In genomic region chr7:108592633-108593277, GRCh38 we compare ENCODE assay signal across 9 cellular contexts. TPM values are rescaled to one million over a fixed set of nuclear protein-coding genes. Genes with fewer than 3 reads are reported as not detected.
DNase-seq lines count a peak whose midpoint lies in the region; ATAC-seq, FAIRE-seq and TF ChIP-seq lines count a peak whose summit lies in the region.
"Had no signal": no experiment of that assay in that cellular context is flagged by ENCODE, and none has a peak within 500 bp of the region (broad histone marks: within the 10 kb centered on the region; RNA-seq: fewer than 3 reads in every experiment).

No MANE protein-coding gene starts in this region.

- no peak overlapping the region for H3K4ac ChIP-seq in H9 (ENCODE audit: low read depth, low read length)

- no peak for FAIRE-seq in bronchial epithelial cell (lab: Jason Lieb, UNC)

- H2BK15ac ChIP-seq in H9 (ENCODE audit: low read depth, low read length): no peak overlapping the region

- H2AK5ac ChIP-seq in H9 (ENCODE audit: insufficient read length, low read length): no peak overlapping the region

- intact Hi-C loops in CD8-positive, alpha-beta T cell (cut with DNase I, micrococcal nuclease): no loop called here
- intact Hi-C loops in uterus (cut with DNase I; ENCODE audit: low total_unique reads): no loop called here

- no peak overlapping the region for H3K27ac Mint-ChIP-seq in H9
- H3K27ac Mint-ChIP-seq in CD8-positive, alpha-beta T cell: no peak overlapping the region
- H3K27ac Mint-ChIP-seq: activated CD4-positive, alpha-beta T cell treated with anti-CD3 and anti-CD28 coated beads for 36 hours had no signal

- H3K9me3 ChIP-seq in H9 (ENCODE audit: control insufficient read depth, low read depth, low read length): no peaks in the 10 kb centered on the region
- H3K9me3 ChIP-seq in CD8-positive, alpha-beta T cell (ENCODE audit: low read length): no peaks in the 10 kb centered on the region
- no peaks in the 10 kb centered on the region for H3K9me3 ChIP-seq in uterus

- H3K36me3 ChIP-seq in bronchial epithelial cell (ENCODE audit: control insufficient read depth, insufficient read depth, low read length) (no peaks in the 10 kb centered on the region), uterus (no peaks in the 10 kb centered on the region)
- H3K36me3 ChIP-seq in CD8-positive, alpha-beta T cell (ENCODE audit: insufficient read depth, low read length): no peaks in the 10 kb centered on the region

- H3K27me3 ChIP-seq in H9 (ENCODE audit: insufficient read depth, low read length) (no peaks in the 10 kb centered on the region), bronchial epithelial cell (ENCODE audit: control insufficient read depth, insufficient read depth, low read length) (no peaks in the 10 kb centered on the region), uterus (no peaks in the 10 kb centered on the region)
- H3K27me3 ChIP-seq in CD8-positive, alpha-beta T cell (ENCODE audit: insufficient read depth, low read length): no peaks in the 10 kb centered on the region

- CTCF ChIA-PET in CD8-positive, alpha-beta T cell (lab: Charles Lee): interaction anchor here (1.4 kb wide), 1 partner anchor 21 kb away, joined by 3 read pairs; no protein-coding TSS in a partner anchor

- no CpG with 5 or more reads among the region's 4 CpGs for WGBS in H9 (ENCODE audit: extremely low coverage, insufficient read length, low lambda C conversion rate)

- H4K91ac ChIP-seq in H9 (ENCODE audit: insufficient read length, low read depth, low read length): no peak overlapping the region

- H2AFZ ChIP-seq in H9 (ENCODE audit: low read length): no peak overlapping the region

- no peak overlapping the region for H3K18ac ChIP-seq in H9 (ENCODE audit: insufficient read length, low read depth, low read length)

- no peaks in the 10 kb centered on the region for H4K20me1 ChIP-seq in H9 (ENCODE audit: control insufficient read depth, insufficient read depth, insufficient read length)

- H3K36me3 Mint-ChIP-seq in H9 (ENCODE audit: insufficient read depth in 1 of 3, low read depth in 3 of 3): no peaks in the 10 kb centered on the region
- no peaks in the 10 kb centered on the region for H3K36me3 Mint-ChIP-seq in CD8-positive, alpha-beta T cell

- no peaks in the 10 kb centered on the region for H3K23me2 ChIP-seq in H9 (ENCODE audit: insufficient read length, low read depth, low read length, poor library complexity, severe bottlenecking)

- peaks cover 15 to 20% of the 10 kb centered on the region in 2 experiments for H3K4me1 Mint-ChIP-seq in H9
- H3K4me1 Mint-ChIP-seq in CD8-positive, alpha-beta T cell (ENCODE audit: low read depth): no peaks in the 10 kb centered on the region
- H3K4me1 Mint-ChIP-seq: activated CD4-positive, alpha-beta T cell treated with anti-CD3 and anti-CD28 coated beads for 36 hours had no signal

- no peak overlapping the region for H3K4me2 ChIP-seq in H9 (ENCODE audit: insufficient read depth, insufficient read length, low read length)

- H3K27me3 Mint-ChIP-seq in H9 (ENCODE audit: low read depth): peaks cover 2% of the 10 kb centered on the region; the same call in 1 of the 2 replicates
- H3K27me3 Mint-ChIP-seq in CD8-positive, alpha-beta T cell (ENCODE audit: low read depth): peaks cover 8% of the 10 kb centered on the region
- H3K27me3 Mint-ChIP-seq: activated CD4-positive, alpha-beta T cell treated with anti-CD3 and anti-CD28 coated beads for 36 hours had no signal

- ATAC-seq in CD8-positive, alpha-beta T cell: no peak
- ATAC-seq: activated CD4-positive, alpha-beta T cell treated with anti-CD3 and anti-CD28 coated beads for 36 hours; esophagus mucosa had no signal

- no peaks in the 10 kb centered on the region for H3K9me3 Mint-ChIP-seq in H9
- no peaks in the 10 kb centered on the region for H3K9me3 Mint-ChIP-seq in CD8-positive, alpha-beta T cell

- H3K23ac ChIP-seq in H9 (ENCODE audit: insufficient read length, low read depth, low read length): no peak overlapping the region

- H4K5ac ChIP-seq in H9 (ENCODE audit: insufficient read length, low read depth, low read length): no peak overlapping the region

- no peak overlapping the region for H4K8ac ChIP-seq in H9 (replicated peaks; ENCODE audit: insufficient read length, low read depth, low read length)

- no peak overlapping the region for H3K4me3 Mint-ChIP-seq in H9
- H3K4me3 Mint-ChIP-seq in CD8-positive, alpha-beta T cell: no peak overlapping the region
- H3K4me3 Mint-ChIP-seq: activated CD4-positive, alpha-beta T cell treated with anti-CD3 and anti-CD28 coated beads for 36 hours had no signal

- H2BK12ac ChIP-seq in H9 (ENCODE audit: insufficient read length, low read depth, low read length): no peak overlapping the region

- no peak overlapping the region for H3K56ac ChIP-seq in H9 (ENCODE audit: insufficient read length, low read depth, low read length)

- TF ChIP-seq POLR2A in uterus (IDR thresholded peaks at IDR 0.05): no peak

- H2BK120ac ChIP-seq in H9 (ENCODE audit: low read depth, low read length, poor library complexity, severe bottlenecking): no peak overlapping the region

- no peaks in the 10 kb centered on the region for H3K79me2 ChIP-seq in H9 (ENCODE audit: insufficient read depth, low read length)

- no peak overlapping the region for H3K4me3 ChIP-seq in bronchial epithelial cell (ENCODE audit: low read depth, low read length)
- no peak overlapping the region for H3K4me3 ChIP-seq in CD8-positive, alpha-beta T cell (ENCODE audit: low read depth, low read length)
- no peak overlapping the region for H3K4me3 ChIP-seq in uterus

- H3K9ac ChIP-seq in H9 (ENCODE audit: extremely low read depth, insufficient read length, low read length): no peak overlapping the region

- H3K4me1 ChIP-seq in H9 (ENCODE audit: insufficient read depth, low read length) (no peaks in the 10 kb centered on the region), uterus (no peaks in the 10 kb centered on the region)
- no peaks in the 10 kb centered on the region for H3K4me1 ChIP-seq in CD8-positive, alpha-beta T cell (ENCODE audit: insufficient read depth, low read length)

- peak; percentile 28; the same call in 1 of the 3 replicates for TF ChIP-seq CTCF in H9 (conservative IDR thresholded peaks at IDR 0.05)
- TF ChIP-seq CTCF in bronchial epithelial cell (IDR thresholded peaks at IDR 0.05; ENCODE audit: insufficient read depth, low read length, severe bottlenecking): peak; percentile 41
- no peak for TF ChIP-seq CTCF in CD8-positive, alpha-beta T cell (IDR thresholded peaks at IDR 0.05)
- no peak for TF ChIP-seq CTCF in uterus (IDR thresholded peaks at IDR 0.05)

- H3K27ac ChIP-seq in H9 (ENCODE audit: insufficient read length, low read depth, low read length): no peak overlapping the region
- no peak overlapping the region for H3K27ac ChIP-seq in CD8-positive, alpha-beta T cell (ENCODE audit: low read depth, low read length)
- no peak overlapping the region for H3K27ac ChIP-seq in uterus

- no peak overlapping the region for H3K14ac ChIP-seq in H9 (ENCODE audit: insufficient read depth, low read length)

- H2BK20ac ChIP-seq in H9 (ENCODE audit: low read depth, low read length, poor library complexity, severe bottlenecking): no peak overlapping the region

- POLR2A ChIA-PET in CD8-positive, alpha-beta T cell (lab: Charles Lee): no interaction called here

- DNase-seq in H9 (no peak), NCI-H345 (lab: John Stamatoyannopoulos, UW) (peak; percentile 22), bronchial epithelial cell (ENCODE audit: low read depth) (no peak), renal cortical epithelial cell (ENCODE audit: low read depth) (peak; percentile 44), uterus (no peak), HPDE6-E6E7 (ENCODE audit: extremely low spot score) (no peak)
- DNase-seq in CD8-positive, alpha-beta T cell: no peak
- DNase-seq: activated CD4-positive, alpha-beta T cell treated with anti-CD3 and anti-CD28 coated beads for 36 hours had no signal

- no peaks in the 10 kb centered on the region for H3K79me1 ChIP-seq in H9 (ENCODE audit: insufficient read depth, low read depth, low read length, poor library complexity, severe bottlenecking)

- H2BK5ac ChIP-seq in H9 (ENCODE audit: insufficient read length, low read length): no peak overlapping the region

- H3T11ph ChIP-seq in H9 (ENCODE audit: low read length): no peak overlapping the region

RNA-seq across cellular contexts. Expression of gene DNAJB9, which starts 23.1 kb away (rescaled TPM):
- total RNA-seq in H9 (2021) (11.3 TPM in 2 replicates), bronchial epithelial cell (85.0 and 142 TPM in 2 replicates), renal cortical epithelial cell (28.1 and 42.5 TPM in 2 replicates), uterus (100 to 1,000 TPM in 1 of 4 donors, 10 to 100 TPM in 3; 28.7 to 362 (median 44.8) TPM)
- total RNA-seq in CD8-positive, alpha-beta T cell: 10 to 100 TPM; 66.7 to 67.7 TPM

RNA-seq across cellular contexts. Expression of gene THAP5, which starts 23.2 kb away (rescaled TPM):
- 18.3 and 20.6 TPM in 2 replicates for total RNA-seq in H9 (2021)
- total RNA-seq in bronchial epithelial cell: 21.1 and 23.2 TPM in 2 replicates
- 20.3 and 21.7 TPM in 2 replicates for total RNA-seq in renal cortical epithelial cell
- 10 to 100 TPM; 10.7 to 13.5 TPM for total RNA-seq in CD8-positive, alpha-beta T cell
- 10 to 100 TPM; 21.0 to 55.6 (median 45.6) TPM for total RNA-seq in uterus

Comparison
In these comparisons a context has a peak if more than half of its experiments do, and no peak if none do; other contexts are left out.
1. DNase-seq: peak in NCI-H345 (single experiment) and renal cortical epithelial cell (single experiment); none in H9 (single experiment), bronchial epithelial cell (single experiment), CD8-positive, alpha-beta T cell (0 of 7), uterus (0 of 2) and HPDE6-E6E7 (single experiment).
2. CTCF ChIP-seq: peak in H9 (single experiment) and bronchial epithelial cell (single experiment); none in CD8-positive, alpha-beta T cell (single experiment) and uterus (0 of 4).